Comparison of ENCODE assay signal across 1 cellular context in the genomic region with DNA sequence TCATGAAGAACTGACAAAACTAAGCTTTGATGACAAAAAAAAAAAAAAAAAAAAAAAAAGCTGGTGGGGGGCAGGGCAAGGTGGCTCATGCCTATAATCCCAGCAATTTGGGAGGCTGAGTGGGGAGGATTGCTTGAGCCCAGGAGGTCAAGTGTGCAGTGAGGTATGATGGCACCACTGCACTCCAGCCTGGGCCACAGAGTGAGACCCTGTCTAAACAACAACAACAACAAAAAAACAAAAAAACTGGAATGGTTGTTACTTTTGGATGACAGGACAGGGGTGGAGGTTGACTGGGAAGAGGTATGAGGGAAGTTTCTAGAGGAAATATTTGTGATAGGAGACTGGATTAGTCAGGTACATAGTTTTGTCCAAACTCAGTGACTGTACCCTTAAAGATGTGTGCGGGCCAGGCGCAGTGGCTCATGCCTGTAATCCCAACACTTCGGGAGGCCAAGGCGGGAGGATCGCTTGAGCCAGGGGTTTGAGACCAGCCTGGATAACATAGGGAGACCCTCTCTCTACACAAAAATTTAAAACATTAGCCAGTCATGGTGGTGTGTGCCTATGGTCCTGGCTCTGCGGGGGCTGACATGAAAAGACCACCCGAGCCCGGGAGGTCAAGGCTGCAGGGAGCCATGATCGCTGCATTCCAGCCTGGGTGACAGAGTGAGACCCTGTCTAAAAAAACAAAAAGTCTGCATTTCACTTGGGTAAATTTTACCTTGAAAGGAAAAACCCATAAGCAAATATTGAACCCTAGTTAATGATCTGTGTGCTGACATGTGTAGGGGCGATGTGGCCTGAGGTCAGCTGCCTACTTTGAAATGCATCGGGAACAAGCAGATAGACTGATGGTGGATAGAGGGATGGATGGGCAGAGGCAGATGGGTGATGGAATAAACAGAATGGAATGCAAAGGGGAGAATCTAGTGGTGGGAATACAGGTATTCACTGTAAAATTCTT.
A peak's percentile ranks its signal among the peaks of the same experiment; 100 is the strongest.
TF ChIP-seq lines count a peak whose summit lies in the region.

No MANE protein-coding gene starts in this region.

TF ChIP-seq in HepG2, 621 proteins besides CTCF, POLR2A, EP300 and RAD21 (continued from another document and continues in another):
- TF ChIP-seq RBM22 (optimal IDR thresholded peaks at IDR 0.05; ENCODE audit: low read length) (no peak), ZBTB7B (CRISPR knock-in tag; IDR thresholded peaks at IDR 0.05) (peak; percentile 100), CHCHD3 (CRISPR knock-in tag; IDR thresholded peaks at IDR 0.05) (no peak), MYC (CRISPR knock-in tag; IDR thresholded peaks at IDR 0.05; ENCODE audit: borderline replicate concordance) (peak; percentile 27; the same call in 1 of the 2 replicates), MZF1 (CRISPR knock-in tag; IDR thresholded peaks at IDR 0.05; ENCODE audit: borderline replicate concordance) (no peak), ESRRA (CRISPR knock-in tag; IDR thresholded peaks at IDR 0.05; ENCODE audit: low read depth) (peak; percentile 51; the same call in 1 of the 2 replicates), ETV5 (CRISPR knock-in tag; IDR thresholded peaks at IDR 0.05; ENCODE audit: borderline replicate concordance) (peak; percentile 58; the same call in 1 of the 2 replicates), MYPOP (CRISPR knock-in tag; IDR thresholded peaks at IDR 0.05) (peak; percentile 75; the same call in 1 of the 2 replicates), NR2C2 (CRISPR knock-in tag; IDR thresholded peaks at IDR 0.05; ENCODE audit: borderline replicate concordance) (peak; percentile 81), ASH2L (IDR thresholded peaks at IDR 0.05; ENCODE audit: insufficient read length, low read depth, low read length) (peak; percentile 80), SPEN (CRISPR knock-in tag; IDR thresholded peaks at IDR 0.05; ENCODE audit: low read depth) (no peak; the same call in 1 of the 2 replicates), ZNF143 (CRISPR knock-in tag; IDR thresholded peaks at IDR 0.05) (peak; percentile 43; the same call in 1 of the 2 replicates), ZNF33A (CRISPR knock-in tag; IDR thresholded peaks at IDR 0.05; ENCODE audit: borderline replicate concordance) (no peak), MAZ (IDR thresholded peaks at IDR 0.05; ENCODE audit: borderline replicate concordance, low read depth, low read length) (no peak), MAZ (CRISPR knock-in tag; IDR thresholded peaks at IDR 0.05; ENCODE audit: low read depth) (peak; percentile 58; the same call in 1 of the 2 replicates), ZNF564 (CRISPR knock-in tag; IDR thresholded peaks at IDR 0.05) (no peak), FOXA1 (IDR thresholded peaks at IDR 0.05) (peak; percentile 65), FOXA1 (CRISPR knock-in tag; IDR thresholded peaks at IDR 0.05) (peak; percentile 87), YEATS4 (CRISPR knock-in tag; IDR thresholded peaks at IDR 0.05; ENCODE audit: borderline replicate concordance) (peak; percentile 33), GATAD1 (CRISPR knock-in tag; IDR thresholded peaks at IDR 0.05) (peak; percentile 47), KDM1A (CRISPR knock-in tag; IDR thresholded peaks at IDR 0.05) (0 out of 2 replicates have a peak, but pooled peaks have one; percentile 21), ARNTL (CRISPR knock-in tag; IDR thresholded peaks at IDR 0.05) (peak; percentile 94), AKAP8 (CRISPR knock-in tag; IDR thresholded peaks at IDR 0.05) (no peak; the same call in 1 of the 2 replicates), ZBTB21 (CRISPR knock-in tag; IDR thresholded peaks at IDR 0.05) (peak; percentile 14; the same call in 1 of the 2 replicates), ZNF567 (CRISPR knock-in tag; IDR thresholded peaks at IDR 0.05; ENCODE audit: borderline replicate concordance) (no peak), SMAD1 (CRISPR knock-in tag; IDR thresholded peaks at IDR 0.05; ENCODE audit: borderline replicate concordance, low read depth) (peak; percentile 26; the same call in 1 of the 2 replicates), ZNF547 (CRISPR knock-in tag; IDR thresholded peaks at IDR 0.05) (no peak), ZNF672 (CRISPR knock-in tag; IDR thresholded peaks at IDR 0.05) (no peak), THYN1 (CRISPR knock-in tag; IDR thresholded peaks at IDR 0.05; ENCODE audit: borderline replicate concordance, low read depth) (no peak), ARID3A (IDR thresholded peaks at IDR 0.05; ENCODE audit: low read depth, low read length) (peak; percentile 67; the same call in 1 of the 2 replicates), GABPB1 (CRISPR knock-in tag; IDR thresholded peaks at IDR 0.05) (0 out of 2 replicates have a peak, but pooled peaks have one; percentile 16), NR2F1 (CRISPR knock-in tag; IDR thresholded peaks at IDR 0.05) (peak; percentile 84 to 85), TGIF2 (CRISPR knock-in tag; IDR thresholded peaks at IDR 0.05) (no peak), CBFB (CRISPR knock-in tag; IDR thresholded peaks at IDR 0.05) (peak; percentile 30; the same call in 1 of the 2 replicates), RFX5 (IDR thresholded peaks at IDR 0.05; ENCODE audit: low read depth, low read length) (no peak), CERS6 (CRISPR knock-in tag; IDR thresholded peaks at IDR 0.05) (no peak), ZNF138 (CRISPR knock-in tag; IDR thresholded peaks at IDR 0.05; ENCODE audit: low read depth) (no peak), KMT2B (CRISPR knock-in tag; IDR thresholded peaks at IDR 0.05) (no peak), PHF5A (CRISPR knock-in tag; IDR thresholded peaks at IDR 0.05; ENCODE audit: low read depth, unreplicated experiment) (peak; percentile 85), ZSCAN29 (CRISPR knock-in tag; conservative IDR thresholded peaks at IDR 0.05) (peak; percentile 69; the same call in 1 of the 2 replicates), HHEX (CRISPR knock-in tag; IDR thresholded peaks at IDR 0.05) (peak; percentile 80; the same call in 1 of the 2 replicates), ZNF563 (CRISPR knock-in tag; IDR thresholded peaks at IDR 0.05) (no peak), PHF8 (CRISPR knock-in tag; IDR thresholded peaks at IDR 0.05) (0 out of 2 replicates have a peak, but pooled peaks have one; percentile 33), ZFP37 (CRISPR knock-in tag; IDR thresholded peaks at IDR 0.05; ENCODE audit: borderline replicate concordance) (no peak), MBD4 (IDR thresholded peaks at IDR 0.05; ENCODE audit: borderline replicate concordance, low read length) (no peak), ZNF329 (CRISPR knock-in tag; IDR thresholded peaks at IDR 0.05; ENCODE audit: low read depth) (0 out of 2 replicates have a peak, but pooled peaks have one; percentile 50)
- TF ChIP-seq, protein P1, sequence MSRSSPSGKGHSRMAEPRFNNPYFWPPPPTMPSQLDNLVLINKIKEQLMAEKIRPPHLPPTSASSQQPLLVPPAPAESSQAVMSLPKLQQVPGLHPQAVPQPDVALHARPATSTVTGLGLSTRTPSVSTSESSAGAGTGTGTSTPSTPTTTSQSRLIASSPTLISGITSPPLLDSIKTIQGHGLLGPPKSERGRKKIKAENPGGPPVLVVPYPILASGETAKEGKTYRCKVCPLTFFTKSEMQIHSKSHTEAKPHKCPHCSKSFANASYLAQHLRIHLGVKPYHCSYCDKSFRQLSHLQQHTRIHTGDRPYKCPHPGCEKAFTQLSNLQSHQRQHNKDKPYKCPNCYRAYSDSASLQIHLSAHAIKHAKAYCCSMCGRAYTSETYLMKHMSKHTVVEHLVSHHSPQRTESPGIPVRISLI (CRISPR knock-in tag; IDR thresholded peaks at IDR 0.05; ENCODE audit: borderline replicate concordance): peak; percentile 87
- TF ChIP-seq, protein P2, sequence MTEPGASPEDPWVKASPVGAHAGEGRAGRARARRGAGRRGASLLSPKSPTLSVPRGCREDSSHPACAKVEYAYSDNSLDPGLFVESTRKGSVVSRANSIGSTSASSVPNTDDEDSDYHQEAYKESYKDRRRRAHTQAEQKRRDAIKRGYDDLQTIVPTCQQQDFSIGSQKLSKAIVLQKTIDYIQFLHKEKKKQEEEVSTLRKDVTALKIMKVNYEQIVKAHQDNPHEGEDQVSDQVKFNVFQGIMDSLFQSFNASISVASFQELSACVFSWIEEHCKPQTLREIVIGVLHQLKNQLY (CRISPR knock-in tag; IDR thresholded peaks at IDR 0.05): peak; percentile 88
- TF ChIP-seq, protein P3, sequence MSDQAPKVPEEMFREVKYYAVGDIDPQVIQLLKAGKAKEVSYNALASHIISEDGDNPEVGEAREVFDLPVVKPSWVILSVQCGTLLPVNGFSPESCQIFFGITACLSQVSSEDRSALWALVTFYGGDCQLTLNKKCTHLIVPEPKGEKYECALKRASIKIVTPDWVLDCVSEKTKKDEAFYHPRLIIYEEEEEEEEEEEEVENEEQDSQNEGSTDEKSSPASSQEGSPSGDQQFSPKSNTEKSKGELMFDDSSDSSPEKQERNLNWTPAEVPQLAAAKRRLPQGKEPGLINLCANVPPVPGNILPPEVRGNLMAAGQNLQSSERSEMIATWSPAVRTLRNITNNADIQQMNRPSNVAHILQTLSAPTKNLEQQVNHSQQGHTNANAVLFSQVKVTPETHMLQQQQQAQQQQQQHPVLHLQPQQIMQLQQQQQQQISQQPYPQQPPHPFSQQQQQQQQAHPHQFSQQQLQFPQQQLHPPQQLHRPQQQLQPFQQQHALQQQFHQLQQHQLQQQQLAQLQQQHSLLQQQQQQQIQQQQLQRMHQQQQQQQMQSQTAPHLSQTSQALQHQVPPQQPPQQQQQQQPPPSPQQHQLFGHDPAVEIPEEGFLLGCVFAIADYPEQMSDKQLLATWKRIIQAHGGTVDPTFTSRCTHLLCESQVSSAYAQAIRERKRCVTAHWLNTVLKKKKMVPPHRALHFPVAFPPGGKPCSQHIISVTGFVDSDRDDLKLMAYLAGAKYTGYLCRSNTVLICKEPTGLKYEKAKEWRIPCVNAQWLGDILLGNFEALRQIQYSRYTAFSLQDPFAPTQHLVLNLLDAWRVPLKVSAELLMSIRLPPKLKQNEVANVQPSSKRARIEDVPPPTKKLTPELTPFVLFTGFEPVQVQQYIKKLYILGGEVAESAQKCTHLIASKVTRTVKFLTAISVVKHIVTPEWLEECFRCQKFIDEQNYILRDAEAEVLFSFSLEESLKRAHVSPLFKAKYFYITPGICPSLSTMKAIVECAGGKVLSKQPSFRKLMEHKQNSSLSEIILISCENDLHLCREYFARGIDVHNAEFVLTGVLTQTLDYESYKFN (CRISPR knock-in tag; conservative IDR thresholded peaks at IDR 0.05): peak; percentile 98
- TF ChIP-seq, protein P4, sequence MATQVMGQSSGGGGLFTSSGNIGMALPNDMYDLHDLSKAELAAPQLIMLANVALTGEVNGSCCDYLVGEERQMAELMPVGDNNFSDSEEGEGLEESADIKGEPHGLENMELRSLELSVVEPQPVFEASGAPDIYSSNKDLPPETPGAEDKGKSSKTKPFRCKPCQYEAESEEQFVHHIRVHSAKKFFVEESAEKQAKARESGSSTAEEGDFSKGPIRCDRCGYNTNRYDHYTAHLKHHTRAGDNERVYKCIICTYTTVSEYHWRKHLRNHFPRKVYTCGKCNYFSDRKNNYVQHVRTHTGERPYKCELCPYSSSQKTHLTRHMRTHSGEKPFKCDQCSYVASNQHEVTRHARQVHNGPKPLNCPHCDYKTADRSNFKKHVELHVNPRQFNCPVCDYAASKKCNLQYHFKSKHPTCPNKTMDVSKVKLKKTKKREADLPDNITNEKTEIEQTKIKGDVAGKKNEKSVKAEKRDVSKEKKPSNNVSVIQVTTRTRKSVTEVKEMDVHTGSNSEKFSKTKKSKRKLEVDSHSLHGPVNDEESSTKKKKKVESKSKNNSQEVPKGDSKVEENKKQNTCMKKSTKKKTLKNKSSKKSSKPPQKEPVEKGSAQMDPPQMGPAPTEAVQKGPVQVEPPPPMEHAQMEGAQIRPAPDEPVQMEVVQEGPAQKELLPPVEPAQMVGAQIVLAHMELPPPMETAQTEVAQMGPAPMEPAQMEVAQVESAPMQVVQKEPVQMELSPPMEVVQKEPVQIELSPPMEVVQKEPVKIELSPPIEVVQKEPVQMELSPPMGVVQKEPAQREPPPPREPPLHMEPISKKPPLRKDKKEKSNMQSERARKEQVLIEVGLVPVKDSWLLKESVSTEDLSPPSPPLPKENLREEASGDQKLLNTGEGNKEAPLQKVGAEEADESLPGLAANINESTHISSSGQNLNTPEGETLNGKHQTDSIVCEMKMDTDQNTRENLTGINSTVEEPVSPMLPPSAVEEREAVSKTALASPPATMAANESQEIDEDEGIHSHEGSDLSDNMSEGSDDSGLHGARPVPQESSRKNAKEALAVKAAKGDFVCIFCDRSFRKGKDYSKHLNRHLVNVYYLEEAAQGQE (IDR thresholded peaks at IDR 0.05; ENCODE audit: borderline replicate concordance in 1 of 2, low read depth in 1 of 2, low read length in 2 of 2): 0 out of 4 replicates have a peak, but pooled peaks of 1 of the 2 experiments have one; percentile 45
- TF ChIP-seq, protein P5, sequence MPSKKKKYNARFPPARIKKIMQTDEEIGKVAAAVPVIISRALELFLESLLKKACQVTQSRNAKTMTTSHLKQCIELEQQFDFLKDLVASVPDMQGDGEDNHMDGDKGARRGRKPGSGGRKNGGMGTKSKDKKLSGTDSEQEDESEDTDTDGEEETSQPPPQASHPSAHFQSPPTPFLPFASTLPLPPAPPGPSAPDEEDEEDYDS (CRISPR knock-in tag; IDR thresholded peaks at IDR 0.05): peak; percentile 68; the same call in 1 of the 2 replicates
